2 cellular contexts compared by ENCODE assay signal in genomic region chr1:6300342-6301141, GRCh38.
TF ChIP-seq lines count a peak whose summit lies in the region.

No MANE protein-coding gene starts in this region.

TF ChIP-seq in HEK293, 187 proteins besides CTCF, POLR2A, EP300 and RAD21:
- TF ChIP-seq ZNF121 (tag by site-specific recombination; IDR thresholded peaks at IDR 0.05) = no peak
- 0 out of 2 replicates have a peak, but pooled peaks have one; percentile 15 for TF ChIP-seq KLF1 (tag by site-specific recombination; IDR thresholded peaks at IDR 0.05)

TF ChIP-seq in K562, 482 proteins besides CTCF, POLR2A, EP300 and RAD21:
- TF ChIP-seq NCOA1 (IDR thresholded peaks at IDR 0.05; ENCODE audit: low read depth) = no peak
